8 cellular contexts compared by ENCODE assay signal in genomic region chr19:35648017-35648961, GRCh38. TPM values are rescaled to one million over a fixed set of nuclear protein-coding genes. Genes with fewer than 3 reads are reported as not detected.
A peak's percentile ranks its signal among the peaks of the same experiment; 100 is the strongest.
DNase-seq lines count a peak whose midpoint lies in the region; TF ChIP-seq lines count a peak whose summit lies in the region.

COX6B1 (plus strand) TSS chr19:35648323; CDS start chr19:35651244, 2,921 bp downstream.

- H3K27me3 ChIP-seq in HAP-1 (ENCODE audit: low read depth) (no peaks in the 10 kb centered on the region), MM.1S (replicated peaks; ENCODE audit: insufficient read depth, low read length) (no peaks in the 10 kb centered on the region), neural cell (ENCODE audit: insufficient read depth, low read depth, low read length) (peaks cover 22% of the 10 kb centered on the region), stomach (no peaks in the 10 kb centered on the region)

- H3K9me2 ChIP-seq in MM.1S (replicated peaks; ENCODE audit: insufficient read depth, low read length) (no peaks in the 10 kb centered on the region), neural cell (ENCODE audit: insufficient read depth, low read length) (no peaks in the 10 kb centered on the region)

- DNase-seq in ELF-1 (ENCODE audit: low read depth, low spot score) (peak; percentile 97), HAP-1 (ENCODE audit: low spot score in 2 of 2) (peak; percentile 97 to 99), MM.1S (peak; percentile 99), SIG-M5 (lab: John Stamatoyannopoulos, UW) (peak; percentile 95), activated gamma-delta T cell (lab: John Stamatoyannopoulos, UW) (peak; percentile 65), fibroblast of the conjunctiva (ENCODE audit: low read depth) (peak; percentile 94), stomach (peak; percentile 94)

- no peaks in the 10 kb centered on the region for H3K9me3 ChIP-seq in HAP-1
- no peaks in the 10 kb centered on the region for H3K9me3 ChIP-seq in MM.1S (replicated peaks; ENCODE audit: insufficient read depth, low read length)
- no peaks in the 10 kb centered on the region for H3K9me3 ChIP-seq in neural cell (ENCODE audit: low read length)
- H3K9me3 ChIP-seq in stomach, result no peaks in the 10 kb centered on the region

- H3K4me2 ChIP-seq in MM.1S (ENCODE audit: low read depth, low read length) (peak within 1 kb of the TSS; percentile 81), neural cell (ENCODE audit: low read length) (peak within 1 kb of the TSS; percentile 80)

- peak in 1 of 4 donors; percentile 19 for TF ChIP-seq POLR2A in stomach (IDR thresholded peaks at IDR 0.05)

- no peak for TF ChIP-seq RAD21 in neural cell (conservative IDR thresholded peaks at IDR 0.05)

- H3K79me2 ChIP-seq in MM.1S (ENCODE audit: low read length), result peaks cover 40% of the 10 kb centered on the region
- H3K79me2 ChIP-seq in neural cell (replicated peaks; ENCODE audit: insufficient read depth, low read length), result peaks cover 12% of the 10 kb centered on the region

- intact Hi-C loops in stomach (cut with DNase I; ENCODE audit: low total_unique reads), result no loop called here

- peak within 1 kb of the TSS; percentile 29; the same call in 1 of the 2 replicates for H3K27ac ChIP-seq in MM.1S (ENCODE audit: low read length)
- peak within 1 kb of the TSS; percentile 51 for H3K27ac ChIP-seq in neural cell (ENCODE audit: low read length)
- H3K27ac ChIP-seq in stomach, result peak within 1 kb of the TSS; percentile 85 to 94 (median 91)

- TF ChIP-seq CTCF in MM.1S (IDR thresholded peaks at IDR 0.05; ENCODE audit: low read length) (no peak), neural cell (IDR thresholded peaks at IDR 0.05; ENCODE audit: poor library complexity, severe bottlenecking) (peak; percentile 10), stomach (IDR thresholded peaks at IDR 0.05) (no peak)

- H3K4me3 ChIP-seq in HAP-1, result peak within 1 kb of the TSS; percentile 93
- peak within 1 kb of the TSS; percentile 84 for H3K4me3 ChIP-seq in MM.1S (ENCODE audit: low read length)
- H3K4me3 ChIP-seq in neural cell (ENCODE audit: low read length), result peak within 1 kb of the TSS; percentile 89
- peak within 1 kb of the TSS; percentile 77 to 93 (median 88) for H3K4me3 ChIP-seq in stomach

- peaks cover 29% of the 10 kb centered on the region for H3K36me3 ChIP-seq in HAP-1 (replicated peaks)
- H3K36me3 ChIP-seq in MM.1S (replicated peaks; ENCODE audit: insufficient read depth, low read length), result no peaks in the 10 kb centered on the region
- H3K36me3 ChIP-seq in neural cell (ENCODE audit: insufficient read depth, low read length), result no peaks in the 10 kb centered on the region
- peaks cover 13 to 36% (median 31%) of the 10 kb centered on the region in 4 donors for H3K36me3 ChIP-seq in stomach

- in situ Hi-C loops in HAP-1 (cut with MboI; ENCODE audit: low sequenced_read_pairs), result no loop called here

- H3F3A ChIP-seq in MM.1S (ENCODE audit: insufficient read depth, low read length) (peaks cover 18% of the 10 kb centered on the region), neural cell (ENCODE audit: insufficient read depth, low read length, poor library complexity, severe bottlenecking) (no peaks in the 10 kb centered on the region)

- 0 to 1% (median 0%) methylated on average over 38 to 46 of the region's 46 CpGs for whole genome bisulfite sequencing in stomach, 5 donors

- no peak for TF ChIP-seq EP300 in neural cell (conservative IDR thresholded peaks at IDR 0.05; ENCODE audit: poor library complexity, severe bottlenecking)
- TF ChIP-seq EP300 in stomach (IDR thresholded peaks at IDR 0.05), result no peak

- H4K20me1 ChIP-seq in MM.1S (ENCODE audit: insufficient read depth, low read length) (no peaks in the 10 kb centered on the region), neural cell (ENCODE audit: insufficient read depth) (no peaks in the 10 kb centered on the region)

- peak within 1 kb of the TSS; percentile 78 for H2AFZ ChIP-seq in MM.1S (ENCODE audit: low read length)
- H2AFZ ChIP-seq in neural cell (ENCODE audit: low read depth, low read length), result peak within 1 kb of the TSS; percentile 73

- H3K4me1 ChIP-seq in HAP-1 (peaks cover 8% of the 10 kb centered on the region), MM.1S (ENCODE audit: low read length) (no peaks in the 10 kb centered on the region), stomach (peaks cover 19 to 57% (median 51%) of the 10 kb centered on the region in 4 donors)

- H3K9ac ChIP-seq in MM.1S (ENCODE audit: low read length), result peak within 1 kb of the TSS; percentile 86
- peak within 1 kb of the TSS; percentile 84 for H3K9ac ChIP-seq in neural cell (ENCODE audit: low read length)

TF ChIP-seq in neural cell, 6 proteins besides CTCF, POLR2A, EP300 and RAD21:
- no peak for TF ChIP-seq EZH2 (IDR thresholded peaks at IDR 0.05; ENCODE audit: borderline replicate concordance, insufficient read depth, low read length, poor library complexity, severe bottlenecking)
- peak; percentile 94 for TF ChIP-seq REST (IDR thresholded peaks at IDR 0.05; ENCODE audit: borderline replicate concordance)
- TF ChIP-seq MXI1 (conservative IDR thresholded peaks at IDR 0.05; ENCODE audit: poor library complexity, severe bottlenecking), result peak; percentile 74
- peak; percentile 91 for TF ChIP-seq TAF1 (IDR thresholded peaks at IDR 0.05; ENCODE audit: low read depth)
- no peak for TF ChIP-seq SMC3 (conservative IDR thresholded peaks at IDR 0.05; ENCODE audit: poor library complexity)
- TF ChIP-seq POLR2AphosphoS5 (IDR thresholded peaks at IDR 0.05), result peak; percentile 92

RNA-seq across cellular contexts. Expression of gene COX6B1, which starts in this region (rescaled TPM):
- polyA plus RNA-seq in neural cell (860 and 1,013 TPM in 2 replicates), stomach (1,000 to 10,000 TPM; 1,105 to 1,293 (median 1,217) TPM)
- 108 and 112 TPM in 2 replicates for polyA minus RNA-seq in neural cell
- 100 to 1,000 TPM; 198 to 680 (median 373) TPM for total RNA-seq in stomach

Comparison
In these comparisons a context has a peak if more than half of its experiments do, and no peak if none do; other contexts are left out.
1. Peak in every context shown above with its lines: DNase-seq, H3K4me3 ChIP-seq and H3K27ac ChIP-seq.
2. H3K27ac ChIP-seq: peak in every context shown above with its lines; median percentile 91 in stomach; 51 in neural cell; 29 in MM.1S.